29 cellular contexts compared by ENCODE assay signal in the genomic region with DNA sequence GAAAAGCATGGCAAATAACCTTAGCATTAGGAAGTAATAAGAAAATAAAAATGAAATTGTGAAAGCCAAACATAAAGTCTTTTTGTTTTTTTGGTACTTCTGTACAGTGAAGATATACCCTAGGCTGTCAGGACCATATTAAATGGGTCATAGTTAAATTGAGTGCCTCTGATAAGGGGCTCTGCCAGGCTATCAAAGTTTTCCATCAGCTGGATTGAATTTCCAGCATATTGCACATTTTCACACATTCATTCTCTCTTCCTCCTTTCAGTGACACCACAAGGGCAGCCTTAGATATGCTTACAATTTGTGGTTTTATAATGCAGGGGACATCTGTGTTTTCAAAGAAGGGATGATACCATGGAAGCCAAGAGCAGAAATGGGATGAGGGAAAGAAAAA.
"Had no signal": no experiment of that assay in that cellular context is flagged by ENCODE, and none has a peak within 500 bp of the region (broad histone marks: within the 10 kb centered on the region; RNA-seq: fewer than 3 reads in every experiment).

No MANE protein-coding gene starts in this region.

- H3K27ac ChIP-seq: neutrophil, pancreas, psoas muscle, right lobe of liver, sigmoid colon, stomach, thoracic aorta, thyroid gland, tibial nerve, upper lobe of left lung, vagina had no signal

- H3K4me3 ChIP-seq: pancreas, psoas muscle, right lobe of liver, sigmoid colon, stomach, thoracic aorta, thyroid gland, tibial nerve, upper lobe of left lung, vagina had no signal

- H3K4me1 Mint-ChIP-seq: neural crest cell; stimulated activated effector memory CD8-positive, alpha-beta T cell treated with anti-CD3 and anti-CD28 coated beads, Interleukin-12 subunit alpha, Interleukin-12 subunit beta, amount 100 ng/mL, for 72 hours; stimulated activated naive B cell treated with anti-CD40 and anti-IgM and Interleukin-4, amounts not matched to agents 10 μg/mL and 1 μg/mL and 100 μg/mL, for 72 hours had no signal

- H3K36me3 Mint-ChIP-seq: natural killer cell treated with Interleukin-12 subunit alpha and Interleukin-12 subunit beta and Interleukin-15 and Interleukin-18, amount 100 ng/mL, for 72 hours; stimulated activated effector memory CD8-positive, alpha-beta T cell treated with anti-CD3 and anti-CD28 coated beads, Interleukin-12 subunit alpha, Interleukin-12 subunit beta, amount 100 ng/mL, for 72 hours; stimulated activated naive B cell treated with anti-CD40 and anti-IgM and Interleukin-4, amounts not matched to agents 10 μg/mL and 1 μg/mL and 100 μg/mL, for 72 hours had no signal

- H3K27ac Mint-ChIP-seq: natural killer cell treated with Interleukin-12 subunit alpha and Interleukin-12 subunit beta and Interleukin-15 and Interleukin-18, amount 100 ng/mL, for 72 hours; nephron progenitor cell; progenitor cell of endocrine pancreas; stimulated activated effector memory CD8-positive, alpha-beta T cell treated with anti-CD3 and anti-CD28 coated beads, Interleukin-12 subunit alpha, Interleukin-12 subunit beta, amount 100 ng/mL, for 72 hours; stimulated activated naive B cell treated with anti-CD40 and anti-IgM and Interleukin-4, amounts not matched to agents 10 μg/mL and 1 μg/mL and 100 μg/mL, for 72 hours; stimulated activated naive CD8-positive, alpha-beta T cell treated with anti-CD3 and anti-CD28 coated beads, Interleukin-15, Interleukin-2, amounts not matched to agents 100 ng/mL and 50 ng/mL, for 24 hours had no signal

- H3K4me3 Mint-ChIP-seq: natural killer cell treated with Interleukin-12 subunit alpha and Interleukin-12 subunit beta and Interleukin-15 and Interleukin-18, amount 100 ng/mL, for 72 hours; nephron progenitor cell; neural crest cell; stimulated activated effector memory CD8-positive, alpha-beta T cell treated with anti-CD3 and anti-CD28 coated beads, Interleukin-12 subunit alpha, Interleukin-12 subunit beta, amount 100 ng/mL, for 72 hours; stimulated activated naive B cell treated with anti-CD40 and anti-IgM and Interleukin-4, amounts not matched to agents 10 μg/mL and 1 μg/mL and 100 μg/mL, for 72 hours; stimulated activated naive CD8-positive, alpha-beta T cell treated with anti-CD3 and anti-CD28 coated beads, Interleukin-15, Interleukin-2, amounts not matched to agents 100 ng/mL and 50 ng/mL, for 24 hours had no signal

- DNase-seq: nephron progenitor cell; nucleus accumbens; pancreas; posterior cingulate gyrus; psoas muscle; right cardiac atrium; right lobe of liver; sigmoid colon; small intestine; stimulated activated CD4-positive, alpha-beta T cell treated with anti-CD3 and anti-CD28 coated beads, Interleukin-15, amount 100 ng/mL, for 24 hours; stimulated activated CD4-positive, alpha-beta T cell treated with anti-CD3 and anti-CD28 coated beads, Interleukin-2, amount 100 ng/mL, for 24 hours; stimulated activated CD4-positive, alpha-beta T cell treated with anti-CD3 and anti-CD28 coated beads, Interleukin-2, amount 100 ng/mL, for 48 hours; stimulated activated CD4-positive, alpha-beta T cell treated with anti-CD3 and anti-CD28 coated beads, Interleukin-4, amount 100 ng/mL, for 24 hours; stimulated activated naive B cell treated with anti-CD40 and anti-IgM and Interleukin-4, amounts not matched to agents 10 μg/mL and 1 μg/mL and 100 μg/mL, for 72 hours; stimulated activated naive CD4-positive, alpha-beta T cell treated with Interleukin-2 at 50 U/mL for 16 hours; stomach; thyroid gland; trophoblast cell; upper lobe of left lung had no signal

- H3K27me3 ChIP-seq: neutrophil, pancreas, right lobe of liver, sigmoid colon, stomach, thyroid gland, tibial nerve, upper lobe of left lung, vagina had no signal

- H3K9me3 ChIP-seq: neutrophil, pancreas, psoas muscle, right lobe of liver, sigmoid colon, stomach, thoracic aorta, thyroid gland, tibial nerve, upper lobe of left lung, vagina had no signal

- ATAC-seq: natural killer cell treated with Interleukin-12 subunit alpha and Interleukin-12 subunit beta and Interleukin-15 and Interleukin-18, amount 100 ng/mL, for 72 hours; pancreas; psoas muscle; right cardiac atrium; right lobe of liver; stimulated activated effector memory CD8-positive, alpha-beta T cell treated with anti-CD3 and anti-CD28 coated beads, Interleukin-12 subunit alpha, Interleukin-12 subunit beta, amount 100 ng/mL, for 72 hours; stimulated activated naive B cell treated with anti-CD40 and anti-IgM and Interleukin-4, amounts not matched to agents 10 μg/mL and 1 μg/mL and 100 μg/mL, for 72 hours had no signal

- H3K27me3 Mint-ChIP-seq: natural killer cell treated with Interleukin-12 subunit alpha and Interleukin-12 subunit beta and Interleukin-15 and Interleukin-18, amount 100 ng/mL, for 72 hours; stimulated activated naive B cell treated with anti-CD40 and anti-IgM and Interleukin-4, amounts not matched to agents 10 μg/mL and 1 μg/mL and 100 μg/mL, for 72 hours; stimulated activated naive CD8-positive, alpha-beta T cell treated with anti-CD3 and anti-CD28 coated beads, Interleukin-15, Interleukin-2, amounts not matched to agents 100 ng/mL and 50 ng/mL, for 24 hours had no signal

- FAIRE-seq: pancreas, small intestine, urothelium cell line had no signal

- H3K4me1 ChIP-seq: psoas muscle, right lobe of liver, sigmoid colon, stomach, thyroid gland, tibial nerve, upper lobe of left lung, vagina had no signal

- H3K36me3 ChIP-seq: neutrophil, pancreas, right lobe of liver, sigmoid colon, stomach, thoracic aorta, thyroid gland, tibial nerve, vagina had no signal
